9 cellular contexts compared by ENCODE assay signal in genomic region chr9:17578577-17578910, GRCh38. TPM values are rescaled to one million over a fixed set of nuclear protein-coding genes. Genes with fewer than 3 reads are reported as not detected.
A peak's percentile ranks its signal among the peaks of the same experiment; 100 is the strongest.
DNase-seq lines count a peak whose midpoint lies in the region; ATAC-seq, FAIRE-seq and TF ChIP-seq lines count a peak whose summit lies in the region.
"Had no signal": no experiment of that assay in that cellular context is flagged by ENCODE, and none has a peak within 500 bp of the region (broad histone marks: within the 10 kb centered on the region; RNA-seq: fewer than 3 reads in every experiment).

No MANE protein-coding gene starts in this region.

- no peak for TF ChIP-seq CTCF in breast epithelium (IDR thresholded peaks at IDR 0.05)
- TF ChIP-seq CTCF in tibial nerve (IDR thresholded peaks at IDR 0.05) = no peak

- WGBS in tibial nerve, 2 donors = 4 to 7% methylated on average over 11 to 16 of the region's 17 CpGs
- 3% methylated on average over 17 of the region's 17 CpGs for WGBS in small intestine, 3 donors

- TF ChIP-seq POLR2A in breast epithelium (IDR thresholded peaks at IDR 0.05) (no peak), tibial nerve (IDR thresholded peaks at IDR 0.05) (no peak)

- no peaks in the 10 kb centered on the region for H3K36me3 ChIP-seq in breast epithelium
- H3K36me3 ChIP-seq in tibial nerve = no peaks in the 10 kb centered on the region
- no peaks in the 10 kb centered on the region for H3K36me3 ChIP-seq in small intestine (ENCODE audit: control insufficient read depth in 2 of 2, insufficient read depth in 2 of 2, low read length in 2 of 2)

- H3K4me1 ChIP-seq in breast epithelium (no peaks in the 10 kb centered on the region), tibial nerve (peaks cover 0 to 16% (median 6%) of the 10 kb centered on the region in 4 donors), small intestine (ENCODE audit: control insufficient read depth in 2 of 2, insufficient read depth in 1 of 2, low read depth in 1 of 2, low read length in 1 of 2) (no peaks in the 10 kb centered on the region)

- intact Hi-C loops in activated CD4-positive, alpha-beta T cell treated with anti-CD3 and anti-CD28 coated beads for 36 hours (cut with DNase I, micrococcal nuclease) = no loop called here
- intact Hi-C loops in breast epithelium (cut with DNase I; ENCODE audit: low total_unique reads) = no loop called here

- DNase-seq in activated CD4-positive, alpha-beta T cell treated with anti-CD3 and anti-CD28 coated beads, Interleukin-2, amount 10 ng/mL, durations not matched to agents 7 days and 5 days = no peak
- DNase-seq in activated CD4-positive, alpha-beta T cell treated with anti-CD3 and anti-CD28 coated beads for 36 hours = no peak
- DNase-seq in breast epithelium (ENCODE audit: low spot score in 2 of 2) (no peak), memory B cell (ENCODE audit: low spot score in 2 of 2) (no peak), tibial nerve (ENCODE audit: low spot score in 2 of 2) (no peak), NAMALWA (ENCODE audit: low spot score) (no peak), NCI-H510A (lab: John Stamatoyannopoulos, UW) (no peak), small intestine (no peak)

- peaks cover 3% of the 10 kb centered on the region for H3K36me3 Mint-ChIP-seq in activated CD4-positive, alpha-beta T cell treated with anti-CD3 and anti-CD28 coated beads, Interleukin-2, amount 10 ng/mL, durations not matched to agents 7 days and 5 days (ENCODE audit: low read depth)
- no peaks in the 10 kb centered on the region for H3K36me3 Mint-ChIP-seq in activated CD4-positive, alpha-beta T cell treated with anti-CD3 and anti-CD28 coated beads for 36 hours (ENCODE audit: low read depth)
- H3K36me3 Mint-ChIP-seq in memory B cell = no peaks in the 10 kb centered on the region

- POLR2A ChIA-PET in activated CD4-positive, alpha-beta T cell treated with anti-CD3 and anti-CD28 coated beads, Interleukin-2, amount 10 ng/mL, durations not matched to agents 7 days and 5 days (lab: Charles Lee) = no interaction called here
- POLR2A ChIA-PET in activated CD4-positive, alpha-beta T cell treated with anti-CD3 and anti-CD28 coated beads for 36 hours (lab: Charles Lee) = no interaction called here

- ATAC-seq in activated CD4-positive, alpha-beta T cell treated with anti-CD3 and anti-CD28 coated beads for 36 hours = no peak
- ATAC-seq in memory B cell (ENCODE audit: low read depth) = no peak
- ATAC-seq: Panc1 had no signal

- FAIRE-seq in small intestine (lab: Jason Lieb, UNC) = no peak

- H3K9me3 Mint-ChIP-seq in activated CD4-positive, alpha-beta T cell treated with anti-CD3 and anti-CD28 coated beads, Interleukin-2, amount 10 ng/mL, durations not matched to agents 7 days and 5 days = no peaks in the 10 kb centered on the region
- peaks cover 6% of the 10 kb centered on the region for H3K9me3 Mint-ChIP-seq in activated CD4-positive, alpha-beta T cell treated with anti-CD3 and anti-CD28 coated beads for 36 hours (ENCODE audit: low read depth)
- peaks cover 2% of the 10 kb centered on the region for H3K9me3 Mint-ChIP-seq in memory B cell

- CTCF ChIA-PET in activated CD4-positive, alpha-beta T cell treated with anti-CD3 and anti-CD28 coated beads, Interleukin-2, amount 10 ng/mL, durations not matched to agents 7 days and 5 days (lab: Charles Lee) = no interaction called here
- CTCF ChIA-PET in activated CD4-positive, alpha-beta T cell treated with anti-CD3 and anti-CD28 coated beads for 36 hours (lab: Charles Lee) = no interaction called here

- H3K4me1 Mint-ChIP-seq in activated CD4-positive, alpha-beta T cell treated with anti-CD3 and anti-CD28 coated beads, Interleukin-2, amount 10 ng/mL, durations not matched to agents 7 days and 5 days = peaks cover 4% of the 10 kb centered on the region
- H3K4me1 Mint-ChIP-seq in activated CD4-positive, alpha-beta T cell treated with anti-CD3 and anti-CD28 coated beads for 36 hours = peaks cover 6% of the 10 kb centered on the region
- no peaks in the 10 kb centered on the region for H3K4me1 Mint-ChIP-seq in memory B cell

- H3K27ac ChIP-seq in breast epithelium (no peak overlapping the region), tibial nerve (no peak overlapping the region), small intestine (ENCODE audit: low read depth in 1 of 2, low read length in 1 of 2) (no peak overlapping the region)

- H3K4me3 Mint-ChIP-seq in activated CD4-positive, alpha-beta T cell treated with anti-CD3 and anti-CD28 coated beads, Interleukin-2, amount 10 ng/mL, durations not matched to agents 7 days and 5 days = peak overlapping the region; percentile 34
- H3K4me3 Mint-ChIP-seq in activated CD4-positive, alpha-beta T cell treated with anti-CD3 and anti-CD28 coated beads for 36 hours = no peak overlapping the region
- peak overlapping the region; percentile 15 for H3K4me3 Mint-ChIP-seq in memory B cell

- H3K27me3 ChIP-seq in breast epithelium = peaks cover 0 to 35% of the 10 kb centered on the region in 2 donors
- peaks cover 0 to 33% of the 10 kb centered on the region in 2 donors for H3K27me3 ChIP-seq in tibial nerve
- H3K27me3 ChIP-seq in small intestine (ENCODE audit: control insufficient read depth in 2 of 2, insufficient read depth in 2 of 2, low read length in 2 of 2) = peaks cover 3 to 20% of the 10 kb centered on the region in 2 donors

- H3K27me3 Mint-ChIP-seq in activated CD4-positive, alpha-beta T cell treated with anti-CD3 and anti-CD28 coated beads, Interleukin-2, amount 10 ng/mL, durations not matched to agents 7 days and 5 days = peaks cover 23% of the 10 kb centered on the region
- peaks cover 35% of the 10 kb centered on the region for H3K27me3 Mint-ChIP-seq in activated CD4-positive, alpha-beta T cell treated with anti-CD3 and anti-CD28 coated beads for 36 hours
- H3K27me3 Mint-ChIP-seq in memory B cell = peaks cover 8% of the 10 kb centered on the region

- no peak for TF ChIP-seq EP300 in tibial nerve (IDR thresholded peaks at IDR 0.05)

- H3K27ac Mint-ChIP-seq in activated CD4-positive, alpha-beta T cell treated with anti-CD3 and anti-CD28 coated beads, Interleukin-2, amount 10 ng/mL, durations not matched to agents 7 days and 5 days = no peak overlapping the region
- no peak overlapping the region for H3K27ac Mint-ChIP-seq in activated CD4-positive, alpha-beta T cell treated with anti-CD3 and anti-CD28 coated beads for 36 hours
- H3K27ac Mint-ChIP-seq in memory B cell = no peak overlapping the region

- H3K9me3 ChIP-seq in breast epithelium (no peaks in the 10 kb centered on the region), tibial nerve (no peaks in the 10 kb centered on the region), small intestine (ENCODE audit: control insufficient read depth, low read depth) (no peaks in the 10 kb centered on the region)

- H3K4me3 ChIP-seq in breast epithelium (peak overlapping the region; percentile 45 to 67 (median 49)), tibial nerve (peak overlapping the region; percentile 16 to 52 (median 24)), small intestine (ENCODE audit: low read depth in 1 of 2, low read length in 2 of 2) (peak overlapping the region in 1 of 2 donors; percentile 42)

RNA-seq across cellular contexts. Expression of gene SH3GL2, which starts 0.3 kb away (rescaled TPM):
- not detected for total RNA-seq in activated CD4-positive, alpha-beta T cell treated with anti-CD3 and anti-CD28 coated beads, Interleukin-2, amount 10 ng/mL, durations not matched to agents 7 days and 5 days
- total RNA-seq in activated CD4-positive, alpha-beta T cell treated with anti-CD3 and anti-CD28 coated beads for 36 hours = not detected
- total RNA-seq in breast epithelium (under 1 TPM in 2 of 3 donors, not detected in 1; under 0.01 to 0.16 TPM), tibial nerve (not detected)
- polyA plus RNA-seq in small intestine = under 1 TPM in 1 of 3 donors, not detected in 2; 0.70 TPM
